ENCODE assay signal across 15 cellular contexts in genomic region chr9:87189006-87189405, GRCh38.
DNase-seq lines count a peak whose midpoint lies in the region; ATAC-seq and TF ChIP-seq lines count a peak whose summit lies in the region.
"Had no signal": no experiment of that assay in that cellular context is flagged by ENCODE, and none has a peak within 500 bp of the region (broad histone marks: within the 10 kb centered on the region; RNA-seq: fewer than 3 reads in every experiment).

No MANE protein-coding gene starts in this region.

- H3K9me2 ChIP-seq in OCI-LY7 (ENCODE audit: insufficient read depth, low read length): no peaks in the 10 kb centered on the region

- TF ChIP-seq CTCF in fibroblast of villous mesenchyme (IDR thresholded peaks at IDR 0.05; ENCODE audit: insufficient read depth, low read depth, low read length): no peak
- no peak for TF ChIP-seq CTCF in OCI-LY7 (conservative IDR thresholded peaks at IDR 0.05; ENCODE audit: low read length)
- TF ChIP-seq CTCF in ovary (IDR thresholded peaks at IDR 0.05): no peak

- DNase-seq in H4 (ENCODE audit: low spot score) (peak; percentile 89), amniotic epithelial cell (ENCODE audit: low read depth) (peak; percentile 81), fibroblast of villous mesenchyme (ENCODE audit: low read depth) (peak; percentile 55), OCI-LY7 (ENCODE audit: low spot score) (no peak), SW480 (ENCODE audit: low spot score) (no peak), ovary (no peak), left lobe of liver (ENCODE audit: low spot score) (no peak)
- DNase-seq: ACHN; C1 segment of cervical spinal cord; Calu3; CD4-positive, alpha-beta T cell; DMS 273 treated with DMSO at 0.1 percent for 48 hours; KBM-7 had no signal

- ATAC-seq in left lobe of liver: no peak
- ATAC-seq: HCT116 had no signal

- CTCF ChIA-PET in OCI-LY7 (lab: Charles Lee; ENCODE audit: unreplicated experiment): no interaction called here

- H3K79me2 ChIP-seq in OCI-LY7 (ENCODE audit: insufficient read depth, low read depth, low read length): no peaks in the 10 kb centered on the region

- H3K27ac ChIP-seq in OCI-LY7 (ENCODE audit: low read depth, low read length, poor library complexity, severe bottlenecking) (no peak overlapping the region), ovary (no peak overlapping the region)
- H3K27ac ChIP-seq: HL-60 had no signal

- H2AFZ ChIP-seq in OCI-LY7 (ENCODE audit: low read length): no peak overlapping the region

- H4K20me1 ChIP-seq in OCI-LY7 (ENCODE audit: insufficient read depth, low read length): no peaks in the 10 kb centered on the region

- no peaks in the 10 kb centered on the region for H3K9me3 ChIP-seq in OCI-LY7 (ENCODE audit: low read length)
- no peaks in the 10 kb centered on the region for H3K9me3 ChIP-seq in ovary

- no peaks in the 10 kb centered on the region for H3K27me3 ChIP-seq in ovary

- no peak overlapping the region for H3K4me2 ChIP-seq in OCI-LY7 (ENCODE audit: low read length)

- no peaks in the 10 kb centered on the region for H3K4me1 ChIP-seq in OCI-LY7 (ENCODE audit: insufficient read depth, low read length, poor library complexity, severe bottlenecking)
- H3K4me1 ChIP-seq in ovary (ENCODE audit: insufficient read depth): no peaks in the 10 kb centered on the region

- TF ChIP-seq POLR2A in ovary (IDR thresholded peaks at IDR 0.05): no peak

- H3K36me3 ChIP-seq in OCI-LY7 (ENCODE audit: insufficient read depth, low read length): no peaks in the 10 kb centered on the region
- no peaks in the 10 kb centered on the region for H3K36me3 ChIP-seq in ovary

- no peak overlapping the region for H3K4me3 ChIP-seq in fibroblast of villous mesenchyme (ENCODE audit: low read depth, low read length)
- H3K4me3 ChIP-seq in OCI-LY7 (ENCODE audit: low read depth, low read length, poor library complexity, severe bottlenecking): no peak overlapping the region
- H3K4me3 ChIP-seq in ovary: no peak overlapping the region

- intact Hi-C loops in OCI-LY7 (cut with micrococcal nuclease; ENCODE audit: unreplicated experiment) (no loop called here), ovary (cut with DNase I) (no loop called here)

- TF ChIP-seq EP300 in ovary (IDR thresholded peaks at IDR 0.05): no peak

- BruUV-seq in OCI-LY7 (replicated peaks; lab: Mats Ljungman, UMichigan): no TSS peak

- POLR2A ChIA-PET in OCI-LY7 (lab: Charles Lee): no interaction called here

- WGBS in ovary, 3 donors: 58 to 74% (median 60%) methylated on average over 4 of the region's 4 CpGs

Comparison
In these comparisons a context has a peak if more than half of its experiments do, and no peak if none do; other contexts are left out.
1. DNase-seq: peak in H4 (single experiment), amniotic epithelial cell (single experiment) and fibroblast of villous mesenchyme (single experiment); none in OCI-LY7 (single experiment), SW480 (single experiment), ovary (0 of 5) and left lobe of liver (single experiment).